ENCODE assay signal across 11 cellular contexts in genomic region chr9:129398101-129398795, GRCh38.
"Had no signal": no experiment of that assay in that cellular context is flagged by ENCODE, and none has a peak within 500 bp of the region (broad histone marks: within the 10 kb centered on the region; RNA-seq: fewer than 3 reads in every experiment).

No MANE protein-coding gene starts in this region.

- DNase-seq: activated CD4-positive, alpha-beta memory T cell treated with anti-CD3 and anti-CD28 coated beads, Interleukin-2, amount 10 ng/mL, durations not matched to agents 7 days and 5 days; activated CD8-positive, alpha-beta memory T cell treated with anti-CD3 and anti-CD28 coated beads, Interleukin-2, amount 50 U/mL, for 48 hours; activated naive CD4-positive, alpha-beta T cell; caudate nucleus; effector memory CD4-positive, alpha-beta T cell; naive B cell; occipital lobe had no signal

- H3K9me3 ChIP-seq: gastroesophageal sphincter had no signal

- H3K27me3 ChIP-seq: gastroesophageal sphincter had no signal

- H3K36me3 ChIP-seq: gastroesophageal sphincter had no signal

- H3K27ac ChIP-seq: coronary artery, epithelial cell of prostate, gastroesophageal sphincter had no signal

- ATAC-seq: gastroesophageal sphincter had no signal

- H3K4me3 ChIP-seq: coronary artery, gastroesophageal sphincter, lung had no signal
